ENCODE assay signal across 22 cellular contexts in genomic region chr9:109289931-109290330, GRCh38. TPM values are rescaled to one million over a fixed set of nuclear protein-coding genes. Genes with fewer than 3 reads are reported as not detected.
DNase-seq lines count a peak whose midpoint lies in the region; ATAC-seq, FAIRE-seq and TF ChIP-seq lines count a peak whose summit lies in the region.
"Had no signal": no experiment of that assay in that cellular context is flagged by ENCODE, and none has a peak within 500 bp of the region (broad histone marks: within the 10 kb centered on the region; RNA-seq: fewer than 3 reads in every experiment).

No MANE protein-coding gene starts in this region.

- ATAC-seq in body of pancreas (peak; percentile 69), pancreas (peak; percentile 52 to 63 (median 56)), GM18907 (IDR thresholded peaks at IDR 0.05; ENCODE audit: unreplicated experiment) (no peak), sciatic nerve (no peak)
- ATAC-seq: A549, HCT116, Right ventricle myocardium inferior had no signal

- H3K9me3 ChIP-seq in body of pancreas, result no peaks in the 10 kb centered on the region
- no peaks in the 10 kb centered on the region for H3K9me3 ChIP-seq in pancreas
- H3K9me3 ChIP-seq: A549, BE2C, SJSA1 had no signal

- DNase-seq in ELF-1 (ENCODE audit: low read depth, low spot score), result peak; percentile 4
- DNase-seq in body of pancreas, result peak in 2 of 4 donors; percentile 29 to 39
- peak in 2 of 6 donors; percentile 33 to 35 for DNase-seq in pancreas
- DNase-seq in NCI-H146 (lab: John Stamatoyannopoulos, UW), result no peak
- DNase-seq in sciatic nerve (ENCODE audit: low spot score), result no peak
- DNase-seq in AML-193 (lab: John Stamatoyannopoulos, UW), result no peak
- DNase-seq: BE2C; CD4-positive, CD25-positive, alpha-beta regulatory T cell; GOT3; KG1; NCI-H1092 treated with DMSO at 0.1 percent for 48 hours; NCI-H524; NCI-H774 had no signal

- WGBS in body of pancreas, 2 donors, result 38 to 44% methylated on average over 7 to 8 of the region's 8 CpGs
- 34 to 36% methylated on average over 8 of the region's 8 CpGs for WGBS in pancreas, 2 donors

- H3K27ac ChIP-seq in C4-2B (peak overlapping the region; percentile 53), body of pancreas (peak overlapping the region; percentile 40 to 70 (median 64)), pancreas (peak overlapping the region in 3 of 4 donors; percentile 39 to 82 (median 80))
- H3K27ac ChIP-seq: A549, SJSA1 had no signal

- intact Hi-C loops in body of pancreas (cut with DNase I), result no loop called here
- intact Hi-C loops in pancreas (cut with DNase I), result no loop called here
- intact Hi-C loops in sciatic nerve (cut with DNase I), result no loop called here

- TF ChIP-seq CTCF in C4-2B (conservative IDR thresholded peaks at IDR 0.05), result no peak
- peak in 1 of 7 experiments; percentile 4 for TF ChIP-seq CTCF in body of pancreas (IDR thresholded peaks at IDR 0.05)
- TF ChIP-seq CTCF in pancreas (IDR thresholded peaks at IDR 0.05), result no peak

- TF ChIP-seq POLR2A in body of pancreas (IDR thresholded peaks at IDR 0.05), result no peak

- H3K27me3 ChIP-seq in body of pancreas (no peaks in the 10 kb centered on the region), pancreas (no peaks in the 10 kb centered on the region)
- H3K27me3 ChIP-seq: BE2C, SJSA1 had no signal

- FAIRE-seq in pancreas (lab: Jason Lieb, UNC), result no peak
- FAIRE-seq: A549, G401.6, GM12892, HTR-8/SVneo had no signal

- H3K36me3 ChIP-seq in body of pancreas (replicated peaks in 1 of 2; ENCODE audit: insufficient read depth in 1 of 2, low read depth in 2 of 2), result no peaks in the 10 kb centered on the region
- no peaks in the 10 kb centered on the region for H3K36me3 ChIP-seq in pancreas
- H3K36me3 ChIP-seq: BE2C, SJSA1 had no signal

- H3K4me1 ChIP-seq in body of pancreas, result peaks cover 89% of the 10 kb centered on the region
- H3K4me1 ChIP-seq in pancreas, result peaks cover 40 to 53% (median 42%) of the 10 kb centered on the region in 3 donors
- H3K4me1 ChIP-seq: BE2C had no signal

- no peak overlapping the region for H3K4me3 ChIP-seq in body of pancreas
- no peak overlapping the region for H3K4me3 ChIP-seq in pancreas
- H3K4me3 ChIP-seq: A549, SJSA1 had no signal

RNA-seq across cellular contexts. Expression of gene EPB41L4B, which starts 30.9 kb away (rescaled TPM):
- total RNA-seq in body of pancreas (100 to 1,000 TPM in 1 of 2 donors, 10 to 100 TPM in 1; 41.9 to 122 TPM), pancreas (100 to 1,000 TPM in 1 of 6 donors, 10 to 100 TPM in 5; 78.5 to 122 (median 93.9) TPM), sciatic nerve (31.8 TPM)
- polyA plus RNA-seq in pancreas, result 10 to 100 TPM; 36.8 to 37.0 TPM
- total RNA-seq: CD4-positive, CD25-positive, alpha-beta regulatory T cell had no signal
- polyA plus RNA-seq: CD4-positive, CD25-positive, alpha-beta regulatory T cell had no signal

Comparison
In these comparisons a context has a peak if more than half of its experiments do, and no peak if none do; other contexts are left out.
1. ATAC-seq: peak in body of pancreas (single experiment) and pancreas (4 of 4); none in GM18907 (single experiment) and sciatic nerve (single experiment).
2. Peak in every context shown above with its lines, with median percentiles within 50 percentile points of each other: H3K27ac ChIP-seq.